In the genomic region with DNA sequence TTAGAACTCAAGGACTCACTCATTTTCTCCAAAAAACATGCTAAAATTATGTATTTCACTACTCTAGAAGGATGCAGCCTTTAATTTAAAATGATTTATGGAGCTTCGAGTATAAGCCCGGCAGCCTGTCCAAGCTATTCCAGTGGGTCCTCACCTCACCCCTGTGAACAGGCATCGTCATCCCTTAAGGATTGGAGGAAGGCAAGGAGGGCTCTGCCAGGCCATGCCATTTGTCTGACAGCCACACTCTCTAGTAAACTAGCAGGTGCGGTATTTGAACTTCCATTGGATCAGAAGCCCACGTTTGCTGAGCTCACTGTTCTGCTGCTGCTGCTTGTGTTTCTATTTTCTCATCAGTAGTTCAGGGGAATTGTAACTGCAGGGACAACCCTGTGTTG, we compare ENCODE assay signal across 10 cellular contexts. TPM values are rescaled to one million over a fixed set of nuclear protein-coding genes. Genes with fewer than 3 reads are reported as not detected.
DNase-seq lines count a peak whose midpoint lies in the region; ATAC-seq, FAIRE-seq and TF ChIP-seq lines count a peak whose summit lies in the region.
"Had no signal": no experiment of that assay in that cellular context is flagged by ENCODE, and none has a peak within 500 bp of the region (broad histone marks: within the 10 kb centered on the region; RNA-seq: fewer than 3 reads in every experiment).

No MANE protein-coding gene starts in this region.

- H3K36me3 ChIP-seq in GM23338 (ENCODE audit: insufficient read depth) (no peaks in the 10 kb centered on the region), astrocyte (ENCODE audit: insufficient read depth, low read length) (no peaks in the 10 kb centered on the region), spleen (peaks cover 0 to 65% (median 0%) of the 10 kb centered on the region in 6 donors)

- no peak overlapping the region for H3K4me3 ChIP-seq in GM23338
- H3K4me3 ChIP-seq in astrocyte (ENCODE audit: insufficient read depth, low read depth, low read length), result peak overlapping the region; percentile 94
- H3K4me3 ChIP-seq in spleen, result peak overlapping the region in 1 of 8 donors; percentile 54

- no peaks in the 10 kb centered on the region for H3F3A ChIP-seq in GM23338 (replicated peaks; ENCODE audit: low read depth)

- H3K9me3 ChIP-seq in astrocyte (ENCODE audit: insufficient read depth, low read depth, low read length), result no peaks in the 10 kb centered on the region
- H3K9me3 ChIP-seq in spleen, result no peaks in the 10 kb centered on the region

- intact Hi-C loops in spleen (cut with DNase I; ENCODE audit: low total_unique reads), result no loop called here

- ATAC-seq in GM23338, result no peak
- ATAC-seq in HG02763 (IDR thresholded peaks at IDR 0.05; ENCODE audit: unreplicated experiment), result no peak
- ATAC-seq: activated CD8-positive, alpha-beta memory T cell treated with anti-CD3 and anti-CD28 coated beads, Interleukin-2, amount 10 ng/mL, durations not matched to agents 7 days and 5 days had no signal

- H3K9ac ChIP-seq in astrocyte (ENCODE audit: low read length), result peak overlapping the region; percentile 97

- H3K36me3 Mint-ChIP-seq in GM23338 (ENCODE audit: low read depth) (no peaks in the 10 kb centered on the region), astrocyte (ENCODE audit: low read depth, unreplicated experiment) (peaks cover 9% of the 10 kb centered on the region)
- H3K36me3 Mint-ChIP-seq: activated CD8-positive, alpha-beta memory T cell treated with anti-CD3 and anti-CD28 coated beads, Interleukin-2, amount 10 ng/mL, durations not matched to agents 7 days and 5 days had no signal

- no peaks in the 10 kb centered on the region for H3K27me3 ChIP-seq in GM23338 (ENCODE audit: insufficient read depth)
- H3K27me3 ChIP-seq in astrocyte (ENCODE audit: insufficient read depth, low read length), result no peaks in the 10 kb centered on the region
- H3K27me3 ChIP-seq in spleen (replicated peaks in 1 of 7), result no peaks in the 10 kb centered on the region

- no peaks in the 10 kb centered on the region for H3K9me2 ChIP-seq in GM23338 (ENCODE audit: insufficient read depth)

- H4K20me1 ChIP-seq in GM23338 (replicated peaks; ENCODE audit: insufficient read depth) (no peaks in the 10 kb centered on the region), astrocyte (ENCODE audit: insufficient read depth, low read length) (peaks cover 44% of the 10 kb centered on the region)

- DNase-seq in GM23338 (ENCODE audit: low spot score) (no peak), astrocyte (ENCODE audit: low read depth) (peak; percentile 69), islet precursor cell (peak; percentile 71), spleen (no peak), AML-193 (lab: John Stamatoyannopoulos, UW) (no peak), SIG-M5 (lab: John Stamatoyannopoulos, UW) (no peak)
- no peak for DNase-seq in stimulated activated CD4-positive, alpha-beta T cell treated with anti-CD3 and anti-CD28 coated beads, Interleukin-4, amount 100 ng/mL, for 24 hours
- DNase-seq: activated CD8-positive, alpha-beta memory T cell treated with anti-CD3 and anti-CD28 coated beads, Interleukin-2, amount 10 ng/mL, durations not matched to agents 7 days and 5 days had no signal

- H3K27me3 Mint-ChIP-seq in GM23338 (ENCODE audit: insufficient read depth, low read depth, poor library complexity) (peaks cover 5% of the 10 kb centered on the region), astrocyte (ENCODE audit: low read depth, unreplicated experiment) (no peaks in the 10 kb centered on the region)

- no peaks in the 10 kb centered on the region for H3K4me1 ChIP-seq in GM23338 (ENCODE audit: insufficient read depth)
- peaks cover 45% of the 10 kb centered on the region for H3K4me1 ChIP-seq in astrocyte (ENCODE audit: insufficient read depth, low read length)
- peaks cover 15 to 76% (median 56%) of the 10 kb centered on the region in 6 donors for H3K4me1 ChIP-seq in spleen

- H3K4me3 Mint-ChIP-seq in GM23338 (no peak overlapping the region), astrocyte (ENCODE audit: unreplicated experiment) (peak overlapping the region; percentile 85)
- H3K4me3 Mint-ChIP-seq: activated CD8-positive, alpha-beta memory T cell treated with anti-CD3 and anti-CD28 coated beads, Interleukin-2, amount 10 ng/mL, durations not matched to agents 7 days and 5 days had no signal

- H3K27ac ChIP-seq in GM23338 (ENCODE audit: low read depth), result no peak overlapping the region
- H3K27ac ChIP-seq in astrocyte (ENCODE audit: low read depth, low read length), result peak overlapping the region; percentile 96
- peak overlapping the region in 7 of 8 donors; percentile 47 to 80 (median 63) for H3K27ac ChIP-seq in spleen

- TF ChIP-seq CTCF in GM23338 (conservative IDR thresholded peaks at IDR 0.05; ENCODE audit: low read depth in 2 of 2) (no peak), astrocyte (IDR thresholded peaks at IDR 0.05; ENCODE audit: insufficient read depth, low read depth, low read length) (no peak), spleen (IDR thresholded peaks at IDR 0.05 in 8 of 11, conservative IDR thresholded peaks at IDR 0.05 in 3 of 11) (no peak)

- H3K9me3 Mint-ChIP-seq in GM23338 (no peaks in the 10 kb centered on the region), astrocyte (ENCODE audit: unreplicated experiment) (peaks cover 3% of the 10 kb centered on the region)

- H3K79me2 ChIP-seq in GM23338 (replicated peaks; ENCODE audit: insufficient read depth) (no peaks in the 10 kb centered on the region), astrocyte (ENCODE audit: insufficient read depth, low read length) (peaks cover 72% of the 10 kb centered on the region)

- WGBS in spleen, 5 donors, result 82 to 89% (median 89%) methylated on average over 5 of the region's 5 CpGs

- H3K4me2 ChIP-seq in GM23338 (no peak overlapping the region), astrocyte (ENCODE audit: low read length) (peak overlapping the region; percentile 89)

- H2AFZ ChIP-seq in GM23338 (0 out of 2 replicates have a peak overlapping the region, but pooled peaks have one; percentile 7), astrocyte (ENCODE audit: low read depth, low read length) (no peak overlapping the region)

- H3K4me1 Mint-ChIP-seq in GM23338, result peaks cover 8% of the 10 kb centered on the region
- peaks cover 71% of the 10 kb centered on the region for H3K4me1 Mint-ChIP-seq in astrocyte (ENCODE audit: low read depth, unreplicated experiment)
- H3K4me1 Mint-ChIP-seq: activated CD8-positive, alpha-beta memory T cell treated with anti-CD3 and anti-CD28 coated beads, Interleukin-2, amount 10 ng/mL, durations not matched to agents 7 days and 5 days had no signal

- TF ChIP-seq POLR2A in spleen (IDR thresholded peaks at IDR 0.05), result no peak

- no peak for FAIRE-seq in astrocyte (lab: Jason Lieb, UNC)
- FAIRE-seq: frontal cortex had no signal

- H3K27ac Mint-ChIP-seq in GM23338 (no peak overlapping the region), astrocyte (ENCODE audit: unreplicated experiment) (peak overlapping the region; percentile 95)
- H3K27ac Mint-ChIP-seq: activated CD8-positive, alpha-beta memory T cell treated with anti-CD3 and anti-CD28 coated beads, Interleukin-2, amount 10 ng/mL, durations not matched to agents 7 days and 5 days had no signal

TF ChIP-seq in GM23338, 12 proteins besides CTCF, POLR2A, EP300 and RAD21 (continues in another document):
- no peak for TF ChIP-seq JUNB (IDR thresholded peaks at IDR 0.05; ENCODE audit: unreplicated experiment)
- TF ChIP-seq EZH2 (IDR thresholded peaks at IDR 0.05; ENCODE audit: low read depth, unreplicated experiment), result no peak
- TF ChIP-seq POLR2AphosphoS5 (IDR thresholded peaks at IDR 0.05; ENCODE audit: low read depth), result no peak
- TF ChIP-seq ZNF331 (CRISPR knock-in tag; IDR thresholded peaks at IDR 0.05; ENCODE audit: low read depth), result no peak
- no peak for TF ChIP-seq ZNF114 (CRISPR knock-in tag; IDR thresholded peaks at IDR 0.05)
- no peak for TF ChIP-seq CREB1 (CRISPR knock-in tag; IDR thresholded peaks at IDR 0.05; ENCODE audit: low read depth)
- TF ChIP-seq, protein P1, sequence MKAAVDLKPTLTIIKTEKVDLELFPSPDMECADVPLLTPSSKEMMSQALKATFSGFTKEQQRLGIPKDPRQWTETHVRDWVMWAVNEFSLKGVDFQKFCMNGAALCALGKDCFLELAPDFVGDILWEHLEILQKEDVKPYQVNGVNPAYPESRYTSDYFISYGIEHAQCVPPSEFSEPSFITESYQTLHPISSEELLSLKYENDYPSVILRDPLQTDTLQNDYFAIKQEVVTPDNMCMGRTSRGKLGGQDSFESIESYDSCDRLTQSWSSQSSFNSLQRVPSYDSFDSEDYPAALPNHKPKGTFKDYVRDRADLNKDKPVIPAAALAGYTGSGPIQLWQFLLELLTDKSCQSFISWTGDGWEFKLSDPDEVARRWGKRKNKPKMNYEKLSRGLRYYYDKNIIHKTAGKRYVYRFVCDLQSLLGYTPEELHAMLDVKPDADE (IDR thresholded peaks at IDR 0.05), result no peak
- no peak for TF ChIP-seq STAT1 (IDR thresholded peaks at IDR 0.05; ENCODE audit: unreplicated experiment)

RNA-seq across cellular contexts. Expression of a gene that starts 39.8 kb away (rescaled TPM):
- total RNA-seq in GM23338 (2014; rRNA removed; shearing (Covaris generic)), result 28.7 and 29.4 TPM in 2 replicates
- polyA plus RNA-seq in GM23338 (2016; fragmentation: Nextera tagmentation; extraction: Ambion mirVana) (117 and 127 TPM in 2 replicates), spleen (10 to 100 TPM; 53.2 to 68.4 (median 61.8) TPM)
- total RNA-seq in astrocyte (61.5 and 73.0 TPM in 2 replicates), spleen (10 to 100 TPM; 19.3 to 44.6 (median 30.8) TPM)

Comparison
In these comparisons a context has a peak if more than half of its experiments do, and no peak if none do; other contexts are left out.
1. DNase-seq: peak in astrocyte (single experiment) and islet precursor cell (single experiment); none in GM23338 (single experiment), spleen (single experiment), stimulated activated CD4-positive, alpha-beta T cell treated with anti-CD3 and anti-CD28 coated beads, Interleukin-4, amount 100 ng/mL, for 24 hours (single experiment), AML-193 (0 of 2) and SIG-M5 (single experiment).